In the genomic region with DNA sequence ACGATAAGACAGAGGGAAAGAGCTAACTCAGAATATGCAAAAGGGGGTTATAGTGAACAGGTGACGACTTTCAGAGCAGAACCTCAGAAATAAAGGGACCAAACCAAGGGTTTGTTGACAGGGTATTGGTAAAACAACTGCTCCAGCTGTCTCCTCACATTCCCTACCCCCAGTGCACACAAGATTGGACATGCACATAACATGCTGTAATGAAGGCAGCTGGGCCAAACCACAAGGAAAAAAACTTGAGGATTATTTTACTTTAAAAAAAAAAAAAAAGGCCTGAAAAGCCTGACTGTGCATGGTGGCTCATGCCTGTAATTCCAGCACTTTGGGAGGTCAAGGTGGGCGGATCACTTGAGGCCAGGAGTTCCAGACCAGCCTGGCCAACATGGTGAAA, we compare ENCODE assay signal across 17 cellular contexts. TPM values are rescaled to one million over a fixed set of nuclear protein-coding genes. Genes with fewer than 3 reads are reported as not detected.
DNase-seq lines count a peak whose midpoint lies in the region; ATAC-seq, FAIRE-seq and TF ChIP-seq lines count a peak whose summit lies in the region.
"Had no signal": no experiment of that assay in that cellular context is flagged by ENCODE, and none has a peak within 500 bp of the region (broad histone marks: within the 10 kb centered on the region; RNA-seq: fewer than 3 reads in every experiment).

No MANE protein-coding gene starts in this region.

- no peak for FAIRE-seq in astrocyte (lab: Jason Lieb, UNC)
- no peak for FAIRE-seq in urothelium cell line (lab: Jason Lieb, UNC)
- FAIRE-seq: HepG2 had no signal

- no peaks in the 10 kb centered on the region for H3K27me3 Mint-ChIP-seq in astrocyte (ENCODE audit: low read depth, unreplicated experiment)

- no peak overlapping the region for H3K27ac ChIP-seq in astrocyte (ENCODE audit: low read depth, low read length)
- H3K27ac ChIP-seq: 22Rv1 had no signal

- intact Hi-C loops in sciatic nerve (cut with DNase I): no loop called here

- H3K36me3 Mint-ChIP-seq in astrocyte (ENCODE audit: low read depth, unreplicated experiment): peaks cover 3% of the 10 kb centered on the region

- H3K9ac ChIP-seq in astrocyte (ENCODE audit: low read length): no peak overlapping the region

- H3K4me1 ChIP-seq in astrocyte (ENCODE audit: insufficient read depth, low read length): peaks cover 6% of the 10 kb centered on the region

- DNase-seq in DMS 273 (lab: John Stamatoyannopoulos, UW; ENCODE audit: unreplicated experiment) (peak; percentile 31), DMS 273 treated with DMSO at 0.1 percent for 48 hours (lab: John Stamatoyannopoulos, UW) (no peak), astrocyte (ENCODE audit: low read depth) (peak; percentile 86), fibroblast of the conjunctiva (ENCODE audit: low read depth) (peak; percentile 65), urothelium cell line (ENCODE audit: low spot score) (peak; percentile 62), NCI-H510A treated with DMSO at 0.1 percent for 48 hours (lab: John Stamatoyannopoulos, UW) (no peak), sciatic nerve (ENCODE audit: low spot score) (no peak)
- no peak for DNase-seq in activated naive CD4-positive, alpha-beta T cell (lab: John Stamatoyannopoulos, UW)
- DNase-seq: activated gamma-delta T cell treated with Interleukin-2 at 50 U/mL for 16 hours, DMS153, NCI-H1105, nephron progenitor cell had no signal

- H3K79me2 ChIP-seq in astrocyte (ENCODE audit: insufficient read depth, low read length): no peaks in the 10 kb centered on the region

- H3K9me3 Mint-ChIP-seq in astrocyte (ENCODE audit: unreplicated experiment): no peaks in the 10 kb centered on the region

- H3K4me3 ChIP-seq in astrocyte (ENCODE audit: insufficient read depth, low read depth, low read length): no peak overlapping the region
- H3K4me3 ChIP-seq: smooth muscle cell had no signal

- H3K4me3 Mint-ChIP-seq in astrocyte (ENCODE audit: unreplicated experiment): peak overlapping the region; percentile 70
- H3K4me3 Mint-ChIP-seq: nephron progenitor cell, WTC11 had no signal

- H3K4me1 Mint-ChIP-seq in astrocyte (ENCODE audit: low read depth, unreplicated experiment): peaks cover 9% of the 10 kb centered on the region

- ATAC-seq in sciatic nerve: no peak
- ATAC-seq: HepG2, SK-N-SH treated with all-trans-retinoic acid at 6 μM for 48 hours, WTC11 had no signal

- no peak overlapping the region for H3K4me2 ChIP-seq in astrocyte (ENCODE audit: low read length)
- H3K4me2 ChIP-seq: smooth muscle cell had no signal

- no peaks in the 10 kb centered on the region for H3K9me3 ChIP-seq in astrocyte (ENCODE audit: insufficient read depth, low read depth, low read length)

- no peaks in the 10 kb centered on the region for H4K20me1 ChIP-seq in astrocyte (ENCODE audit: insufficient read depth, low read length)

- H3K27ac Mint-ChIP-seq in astrocyte (ENCODE audit: unreplicated experiment): peak overlapping the region; percentile 83
- H3K27ac Mint-ChIP-seq: nephron progenitor cell, WTC11 had no signal

- H3K36me3 ChIP-seq in astrocyte (ENCODE audit: insufficient read depth, low read length): no peaks in the 10 kb centered on the region

- no peak for TF ChIP-seq CTCF in astrocyte (IDR thresholded peaks at IDR 0.05; ENCODE audit: insufficient read depth, low read depth, low read length)

- no peaks in the 10 kb centered on the region for H3K27me3 ChIP-seq in astrocyte (ENCODE audit: insufficient read depth, low read length)

- no peak overlapping the region for H2AFZ ChIP-seq in astrocyte (ENCODE audit: low read depth, low read length)

RNA-seq across cellular contexts. Expression of a gene that starts 3.5 kb away (rescaled TPM):
- total RNA-seq in astrocyte: 4.8 and 5.5 TPM in 2 replicates
- total RNA-seq in sciatic nerve: 23.7 TPM

RNA-seq across cellular contexts. Expression of a gene that starts 31.3 kb away (rescaled TPM):
- 7.5 and 7.6 TPM in 2 replicates for total RNA-seq in astrocyte
- 15.8 TPM for total RNA-seq in sciatic nerve

Comparison
In these comparisons a context has a peak if more than half of its experiments do, and no peak if none do; other contexts are left out.
1. DNase-seq: peak in DMS 273 (single experiment), astrocyte (single experiment), fibroblast of the conjunctiva (single experiment) and urothelium cell line (single experiment); none in DMS 273 treated with DMSO at 0.1 percent for 48 hours (single experiment), activated naive CD4-positive, alpha-beta T cell (0 of 4), NCI-H510A treated with DMSO at 0.1 percent for 48 hours (single experiment) and sciatic nerve (single experiment).